ENCODE assay signal across 18 cellular contexts in the genomic region with DNA sequence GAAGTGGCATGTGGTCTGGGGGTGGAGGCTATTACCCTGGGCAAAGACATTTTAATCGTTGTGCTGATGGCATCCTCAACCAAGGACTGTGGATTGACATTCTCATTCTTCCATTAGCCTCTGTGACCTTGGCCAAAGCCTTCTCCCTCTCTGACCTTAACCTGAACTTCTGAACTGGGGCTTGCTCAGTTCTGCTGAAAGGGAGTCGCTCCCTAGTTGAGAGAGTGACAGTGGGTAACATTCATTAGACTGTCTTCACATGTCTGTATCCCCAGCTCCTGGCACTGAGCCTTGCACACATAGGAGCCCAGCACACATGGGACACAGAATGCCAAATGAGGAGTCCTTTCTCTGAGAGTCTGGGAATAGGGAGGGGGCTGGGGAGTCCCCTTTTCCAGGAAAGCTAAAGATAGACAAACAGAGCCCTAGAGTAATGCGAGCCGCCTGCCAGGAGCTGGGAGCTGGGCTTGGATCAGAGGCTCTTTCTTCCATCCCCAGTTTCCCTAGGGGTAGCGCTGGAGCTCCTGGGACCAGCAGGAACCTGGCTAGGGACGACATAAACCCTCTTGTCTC. TPM values are rescaled to one million over a fixed set of nuclear protein-coding genes. Genes with fewer than 3 reads are reported as not detected.
DNase-seq lines count a peak whose midpoint lies in the region; ATAC-seq and TF ChIP-seq lines count a peak whose summit lies in the region.
"Had no signal": no experiment of that assay in that cellular context is flagged by ENCODE, and none has a peak within 500 bp of the region (broad histone marks: within the 10 kb centered on the region; RNA-seq: fewer than 3 reads in every experiment).

No MANE protein-coding gene starts in this region.

- peaks cover 22 to 61% (median 45%) of the 10 kb centered on the region in 4 donors for H3K4me1 ChIP-seq in esophagus muscularis mucosa
- H3K4me1 ChIP-seq in naive thymus-derived CD4-positive, alpha-beta T cell (ENCODE audit: control insufficient read depth in 2 of 2, insufficient read depth in 2 of 2, low read length in 2 of 2) = peaks cover 2 to 5% of the 10 kb centered on the region in 2 donors

- no peak for DNase-seq in activated naive CD4-positive, alpha-beta T cell treated with anti-CD3 and anti-CD28 coated beads, Interleukin-2, amount 10 ng/mL, durations not matched to agents 7 days and 5 days
- no peak for DNase-seq in activated naive CD4-positive, alpha-beta T cell (lab: John Stamatoyannopoulos, UW)
- DNase-seq in esophagus muscularis mucosa (ENCODE audit: extremely low spot score) (no peak), ureter (ENCODE audit: low spot score) (peak; percentile 65), NCI-H1436 (lab: John Stamatoyannopoulos, UW) (no peak)
- DNase-seq in naive thymus-derived CD4-positive, alpha-beta T cell = no peak
- DNase-seq: activated naive CD4-positive, alpha-beta T cell treated with anti-CD3 and anti-CD28 coated beads, Interleukin-2, amount 50 U/mL, for 16 hours; cortex of kidney; DMS153; KG1; NCI-H1694; NCI-H774; trophoblast cell had no signal

- intact Hi-C loops in esophagus muscularis mucosa (cut with DNase I) = loop anchor here (5.0 kb wide), 1 partner anchor 273 kb away; no protein-coding TSS in a partner anchor
- intact Hi-C loops in naive thymus-derived CD4-positive, alpha-beta T cell (cut with micrococcal nuclease) = no loop called here

- no peaks in the 10 kb centered on the region for H3K9me3 ChIP-seq in esophagus muscularis mucosa
- no peaks in the 10 kb centered on the region for H3K9me3 ChIP-seq in naive thymus-derived CD4-positive, alpha-beta T cell (ENCODE audit: control insufficient read depth in 2 of 3, low read length in 3 of 3)

- no peak for ATAC-seq in naive thymus-derived CD4-positive, alpha-beta T cell
- ATAC-seq in HG03571 (IDR thresholded peaks at IDR 0.05; ENCODE audit: unreplicated experiment) = no peak
- ATAC-seq in GM21390 (IDR thresholded peaks at IDR 0.05; ENCODE audit: unreplicated experiment) = no peak

- H3K4me1 Mint-ChIP-seq in activated naive CD4-positive, alpha-beta T cell treated with anti-CD3 and anti-CD28 coated beads, Interleukin-2, amount 10 ng/mL, durations not matched to agents 7 days and 5 days = peaks cover 30% of the 10 kb centered on the region
- H3K4me1 Mint-ChIP-seq in naive thymus-derived CD4-positive, alpha-beta T cell = peaks cover 0 to 29% (median 21%) of the 10 kb centered on the region in 7 donors

- H3K4me3 Mint-ChIP-seq in activated naive CD4-positive, alpha-beta T cell treated with anti-CD3 and anti-CD28 coated beads, Interleukin-2, amount 10 ng/mL, durations not matched to agents 7 days and 5 days = no peak overlapping the region
- H3K4me3 Mint-ChIP-seq in naive thymus-derived CD4-positive, alpha-beta T cell = no peak overlapping the region

- no peak for TF ChIP-seq EP300 in esophagus muscularis mucosa (IDR thresholded peaks at IDR 0.05)

- H3K27ac Mint-ChIP-seq in activated naive CD4-positive, alpha-beta T cell treated with anti-CD3 and anti-CD28 coated beads, Interleukin-2, amount 10 ng/mL, durations not matched to agents 7 days and 5 days = peak overlapping the region; percentile 26
- H3K27ac Mint-ChIP-seq in naive thymus-derived CD4-positive, alpha-beta T cell = peak overlapping the region in 7 of 9 donors; percentile 34 to 80 (median 70)

- H3K36me3 ChIP-seq in esophagus muscularis mucosa = peaks cover 0 to 4% (median 0%) of the 10 kb centered on the region in 4 donors
- peaks cover 0 to 24% (median 3%) of the 10 kb centered on the region in 3 experiments for H3K36me3 ChIP-seq in naive thymus-derived CD4-positive, alpha-beta T cell (ENCODE audit: control insufficient read depth in 2 of 3, insufficient read depth in 3 of 3, low read length in 3 of 3)

- CTCF ChIA-PET in activated naive CD4-positive, alpha-beta T cell treated with anti-CD3 and anti-CD28 coated beads, Interleukin-2, amount 10 ng/mL, durations not matched to agents 7 days and 5 days (lab: Charles Lee) = interaction anchor here (0.7 kb wide), 1 partner anchor 279 kb away, joined by 3 read pairs; no protein-coding TSS in a partner anchor
- CTCF ChIA-PET in naive thymus-derived CD4-positive, alpha-beta T cell (lab: Charles Lee) = interaction anchor here (1.7 kb wide), 1 partner anchor 137 kb away, joined by 3 read pairs; no protein-coding TSS in a partner anchor

- H3K27ac ChIP-seq in esophagus muscularis mucosa (replicated peaks in 1 of 4) = peak overlapping the region; percentile 51 to 68 (median 64)
- no peak overlapping the region for H3K27ac ChIP-seq in naive thymus-derived CD4-positive, alpha-beta T cell (ENCODE audit: low read depth, low read length)

- H3K27me3 Mint-ChIP-seq in activated naive CD4-positive, alpha-beta T cell treated with anti-CD3 and anti-CD28 coated beads, Interleukin-2, amount 10 ng/mL, durations not matched to agents 7 days and 5 days = peaks cover 5% of the 10 kb centered on the region
- no peaks in the 10 kb centered on the region for H3K27me3 Mint-ChIP-seq in naive thymus-derived CD4-positive, alpha-beta T cell

- WGBS in esophagus muscularis mucosa = 33% methylated on average over 5 of the region's 6 CpGs

- TF ChIP-seq CTCF in esophagus muscularis mucosa (IDR thresholded peaks at IDR 0.05) = no peak

- H3K4me3 ChIP-seq in esophagus muscularis mucosa = no peak overlapping the region
- no peak overlapping the region for H3K4me3 ChIP-seq in naive thymus-derived CD4-positive, alpha-beta T cell (ENCODE audit: low read length)

- peaks cover 8% of the 10 kb centered on the region for H3K36me3 Mint-ChIP-seq in activated naive CD4-positive, alpha-beta T cell treated with anti-CD3 and anti-CD28 coated beads, Interleukin-2, amount 10 ng/mL, durations not matched to agents 7 days and 5 days
- peaks cover 0 to 9% (median 0%) of the 10 kb centered on the region in 5 donors for H3K36me3 Mint-ChIP-seq in naive thymus-derived CD4-positive, alpha-beta T cell

- TF ChIP-seq POLR2A in esophagus muscularis mucosa (IDR thresholded peaks at IDR 0.05; ENCODE audit: low read depth) = no peak

- H3K27me3 ChIP-seq in esophagus muscularis mucosa = no peaks in the 10 kb centered on the region
- H3K27me3 ChIP-seq in naive thymus-derived CD4-positive, alpha-beta T cell (ENCODE audit: control insufficient read depth in 2 of 2, insufficient read depth in 2 of 2, low read length in 2 of 2) = no peaks in the 10 kb centered on the region

- POLR2A ChIA-PET in naive thymus-derived CD4-positive, alpha-beta T cell (lab: Charles Lee) = no interaction called here

- no peaks in the 10 kb centered on the region for H3K9me3 Mint-ChIP-seq in activated naive CD4-positive, alpha-beta T cell treated with anti-CD3 and anti-CD28 coated beads, Interleukin-2, amount 10 ng/mL, durations not matched to agents 7 days and 5 days
- H3K9me3 Mint-ChIP-seq in naive thymus-derived CD4-positive, alpha-beta T cell = no peaks in the 10 kb centered on the region

RNA-seq across cellular contexts. Expression of a gene that starts 2.6 kb away (rescaled TPM):
- not detected for total RNA-seq in esophagus muscularis mucosa
- not detected for total RNA-seq in naive thymus-derived CD4-positive, alpha-beta T cell
- not detected for polyA plus RNA-seq in naive thymus-derived CD4-positive, alpha-beta T cell
- not detected for total RNA-seq in ureter
- total RNA-seq: A673, fibroblast of villous mesenchyme, mononuclear cell had no signal

RNA-seq across cellular contexts. Expression of a gene that starts 56.8 kb away (rescaled TPM):
- total RNA-seq in esophagus muscularis mucosa (10 to 100 TPM; 29.5 to 48.1 (median 43.4) TPM), ureter (98.2 TPM)
- 100 to 1,000 TPM in 4 of 5 experiments, 10 to 100 TPM in 1; 85.6 to 195 (median 132) TPM for total RNA-seq in naive thymus-derived CD4-positive, alpha-beta T cell
- 10 to 100 TPM; 39.2 to 54.8 TPM for polyA plus RNA-seq in naive thymus-derived CD4-positive, alpha-beta T cell
